In the genomic region with DNA sequence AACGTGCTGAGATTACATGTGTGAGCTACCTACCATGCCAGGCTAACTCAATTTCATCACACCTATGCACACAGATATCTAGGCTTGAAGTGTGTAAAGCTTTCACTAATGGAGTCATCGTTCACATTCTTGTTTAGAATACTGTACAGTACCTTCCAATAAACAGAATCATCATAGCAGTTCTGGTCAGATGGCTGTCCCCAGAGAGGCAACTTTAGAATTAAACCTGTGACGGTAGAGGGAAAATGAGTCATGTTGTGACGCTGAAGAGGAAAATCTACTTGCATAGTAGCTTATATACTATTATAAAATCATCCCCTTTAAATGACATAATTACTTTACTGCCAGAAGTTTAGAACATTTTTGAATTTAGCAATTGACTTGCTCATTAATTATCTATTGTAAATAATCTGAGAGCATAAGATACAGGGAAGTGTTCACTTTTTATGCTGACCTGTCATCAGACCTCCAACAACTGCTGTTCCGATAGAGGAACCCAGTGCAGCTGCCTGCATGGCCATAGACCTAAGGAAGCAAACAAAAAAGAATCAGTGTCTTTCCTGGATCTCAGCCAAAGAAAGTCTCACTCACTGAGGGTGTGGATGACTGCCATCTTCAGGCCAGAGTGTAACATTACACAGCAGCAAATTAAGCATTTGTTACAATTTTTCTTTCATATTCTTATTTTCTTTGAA, we compare ENCODE assay signal across 8 cellular contexts. TPM values are rescaled to one million over a fixed set of nuclear protein-coding genes. Genes with fewer than 3 reads are reported as not detected.
DNase-seq lines count a peak whose midpoint lies in the region; ATAC-seq and TF ChIP-seq lines count a peak whose summit lies in the region.

No MANE protein-coding gene starts in this region.

- no peak overlapping the region for H3K4me3 ChIP-seq in ovary

- intact Hi-C loops in ovary (cut with DNase I): no loop called here

- no peak for TF ChIP-seq EP300 in ovary (IDR thresholded peaks at IDR 0.05)

- no peaks in the 10 kb centered on the region for H3K4me1 ChIP-seq in ovary (ENCODE audit: insufficient read depth)

- H3K36me3 ChIP-seq in ovary: no peaks in the 10 kb centered on the region

- DNase-seq in DMS 273 (lab: John Stamatoyannopoulos, UW; ENCODE audit: unreplicated experiment) (peak; percentile 95), NCI-H1694 treated with DMSO at 0.1 percent for 48 hours (lab: John Stamatoyannopoulos, UW) (peak; percentile 12), T1000 (lab: John Stamatoyannopoulos, UW) (peak; percentile 32), fibroblast of peridontal ligament (ENCODE audit: extremely low read depth) (peak; percentile 77), omental fat pad (ENCODE audit: low spot score) (no peak), ovary (no peak)

- H3K9me3 ChIP-seq in ovary: no peaks in the 10 kb centered on the region

- TF ChIP-seq POLR2A in ovary (IDR thresholded peaks at IDR 0.05): no peak

- TF ChIP-seq CTCF in omental fat pad (IDR thresholded peaks at IDR 0.05) (peak in 1 of 3 donors; percentile 53), ovary (IDR thresholded peaks at IDR 0.05) (peak in 1 of 3 donors; percentile 23)

- WGBS in ovary, 3 donors: 43 to 52% (median 50%) methylated on average over 5 of the region's 5 CpGs

- peak; percentile 79 for ATAC-seq in GM19025 (IDR thresholded peaks at IDR 0.05; ENCODE audit: low read depth, unreplicated experiment)
- peak; percentile 93 for ATAC-seq in HG03095 (IDR thresholded peaks at IDR 0.05; ENCODE audit: unreplicated experiment)
- ATAC-seq in omental fat pad (ENCODE audit: low FRiP score): peak; percentile 76

- H3K27me3 ChIP-seq in ovary: no peaks in the 10 kb centered on the region

- H3K27ac ChIP-seq in ovary: no peak overlapping the region

RNA-seq across cellular contexts. Expression of gene RHAG, which starts 29.8 kb away (rescaled TPM):
- not detected for total RNA-seq in omental fat pad
- total RNA-seq in ovary: under 1 TPM in 2 of 7 donors, not detected in 5; 0.40 to 0.43 TPM
- polyA plus RNA-seq in ovary: not detected

RNA-seq across cellular contexts. Expression of gene C6orf141, which starts 56.4 kb away (rescaled TPM):
- total RNA-seq in omental fat pad (10 to 100 TPM in 1 of 4 donors, 1 to 10 TPM in 3; 2.8 to 25.2 (median 4.8) TPM), ovary (1 to 10 TPM in 4 of 7 donors, under 1 TPM in 2, not detected in 1; 0.40 to 5.2 (median 1.2) TPM)
- 1 to 10 TPM; 2.8 to 5.2 TPM for polyA plus RNA-seq in ovary

Comparison
In these comparisons a context has a peak if more than half of its experiments do, and no peak if none do; other contexts are left out.
1. DNase-seq: peak in DMS 273 (single experiment), NCI-H1694 treated with DMSO at 0.1 percent for 48 hours (single experiment), T1000 (single experiment) and fibroblast of peridontal ligament (single experiment); none in omental fat pad (single experiment) and ovary (0 of 5).
2. Peak in every context shown above with its lines, with median percentiles within 50 percentile points of each other: ATAC-seq.